In genomic region chr2:28392297-28393114, GRCh38 we compare ENCODE assay signal across 8 cellular contexts. TPM values are rescaled to one million over a fixed set of nuclear protein-coding genes. Genes with fewer than 3 reads are reported as not detected.
DNase-seq lines count a peak whose midpoint lies in the region; ATAC-seq, FAIRE-seq and TF ChIP-seq lines count a peak whose summit lies in the region.

FOSL2 (plus strand) TSS chr2:28392858; CDS start chr2:28393721, 863 bp downstream.

- ATAC-seq in GM21526 (IDR thresholded peaks at IDR 0.05; ENCODE audit: low FRiP score, unreplicated experiment): peak; percentile 62

- H3K79me2 ChIP-seq in OCI-LY3 (ENCODE audit: low read length): no peaks in the 10 kb centered on the region

- peak within 1 kb of the TSS; percentile 62 for H3K27ac ChIP-seq in OCI-LY3 (ENCODE audit: low read length)

- H3K4me3 ChIP-seq in OCI-LY3 (ENCODE audit: low read length): peak within 1 kb of the TSS; percentile 83
- H3K4me3 ChIP-seq in mononuclear cell (ENCODE audit: low read length): peak within 1 kb of the TSS; percentile 95

- H2AFZ ChIP-seq in OCI-LY3 (ENCODE audit: low read depth, low read length): peak within 1 kb of the TSS; percentile 60

- peak within 1 kb of the TSS; percentile 97 for H3K4me2 ChIP-seq in OCI-LY3 (ENCODE audit: low read length)

- H3K4me1 ChIP-seq in OCI-LY3 (ENCODE audit: low read length) (peaks cover 5% of the 10 kb centered on the region; the same call in 1 of the 2 replicates), mononuclear cell (ENCODE audit: insufficient read depth, low read length) (peaks cover 36% of the 10 kb centered on the region)

- H3K9me3 ChIP-seq in OCI-LY3 (ENCODE audit: insufficient read depth, low read length): no peaks in the 10 kb centered on the region
- no peaks in the 10 kb centered on the region for H3K9me3 ChIP-seq in mononuclear cell (ENCODE audit: low read depth, low read length)

- H4K20me1 ChIP-seq in OCI-LY3 (ENCODE audit: insufficient read depth, low read length): no peaks in the 10 kb centered on the region

- TF ChIP-seq CTCF in D721Med (IDR thresholded peaks at IDR 0.05; ENCODE audit: insufficient read depth, missing control alignments) (no peak), OCI-LY3 (IDR thresholded peaks at IDR 0.05; ENCODE audit: low read depth, low read length) (no peak)

- FAIRE-seq in D721Med (lab: Jason Lieb, UNC): no peak

- peak; percentile 80 for DNase-seq in D721Med (ENCODE audit: insufficient read length, low spot score)
- peak; percentile 95 for DNase-seq in HuH-7.5 (ENCODE audit: low spot score)
- peak; percentile 87 for DNase-seq in activated T-cell treated with anti-CD3 and anti-CD28 coated beads for 1 hour (ENCODE audit: low read depth)
- DNase-seq in epidermal melanocyte (ENCODE audit: insufficient read length, low spot score): peak; percentile 91
- DNase-seq in stimulated activated CD8-positive, alpha-beta memory T cell treated with anti-CD3 and anti-CD28 coated beads, Interleukin-4, amount 100 ng/mL, for 24 hours (ENCODE audit: low read depth): peak; percentile 83

- peak within 1 kb of the TSS; percentile 79 for H3K9ac ChIP-seq in OCI-LY3 (ENCODE audit: low read length)

- H3K36me3 ChIP-seq in OCI-LY3 (replicated peaks; ENCODE audit: low read depth, low read length): no peaks in the 10 kb centered on the region

- H3K27me3 ChIP-seq in OCI-LY3 (ENCODE audit: low read depth, low read length) (peaks cover 36% of the 10 kb centered on the region), mononuclear cell (ENCODE audit: insufficient read depth, low read length) (no peaks in the 10 kb centered on the region)

RNA-seq across cellular contexts. Expression of gene FOSL2, which starts in this region (rescaled TPM):
- 171 TPM for total RNA-seq in mononuclear cell

Comparison
In these comparisons a context has a peak if more than half of its experiments do, and no peak if none do; other contexts are left out.
1. Peak in every context shown above with its lines: DNase-seq, ATAC-seq, H3K4me3 ChIP-seq and H3K27ac ChIP-seq.